ENCODE assay signal across 27 cellular contexts in genomic region chr3:80586338-80586737, GRCh38.
"Had no signal": no experiment of that assay in that cellular context is flagged by ENCODE, and none has a peak within 500 bp of the region (broad histone marks: within the 10 kb centered on the region; RNA-seq: fewer than 3 reads in every experiment).

No MANE protein-coding gene starts in this region.

- FAIRE-seq: small intestine had no signal

- H3K27ac Mint-ChIP-seq: naive thymus-derived CD4-positive, alpha-beta T cell; natural killer cell; nephron; neural progenitor cell; progenitor cell of endocrine pancreas; stimulated activated effector memory CD8-positive, alpha-beta T cell treated with anti-CD3 and anti-CD28 coated beads, Interleukin-12 subunit alpha, Interleukin-12 subunit beta, amount 100 ng/mL, for 72 hours; type B pancreatic cell had no signal

- H3K36me3 Mint-ChIP-seq: naive thymus-derived CD4-positive, alpha-beta T cell; natural killer cell; neural progenitor cell; stimulated activated effector memory CD8-positive, alpha-beta T cell treated with anti-CD3 and anti-CD28 coated beads, Interleukin-12 subunit alpha, Interleukin-12 subunit beta, amount 100 ng/mL, for 72 hours; type B pancreatic cell had no signal

- H3K27me3 ChIP-seq: neural progenitor cell, ovary, sigmoid colon, stomach, thyroid gland, tibial nerve, upper lobe of right lung, uterus had no signal

- H3K4me1 Mint-ChIP-seq: naive thymus-derived CD4-positive, alpha-beta T cell; natural killer cell; nephron; neural progenitor cell; stimulated activated effector memory CD8-positive, alpha-beta T cell treated with anti-CD3 and anti-CD28 coated beads, Interleukin-12 subunit alpha, Interleukin-12 subunit beta, amount 100 ng/mL, for 72 hours had no signal

- H3K4me3 Mint-ChIP-seq: naive thymus-derived CD4-positive, alpha-beta T cell; natural killer cell; nephron; neural progenitor cell; stimulated activated effector memory CD8-positive, alpha-beta T cell treated with anti-CD3 and anti-CD28 coated beads, Interleukin-12 subunit alpha, Interleukin-12 subunit beta, amount 100 ng/mL, for 72 hours; type B pancreatic cell had no signal

- H3K4me3 ChIP-seq: neural progenitor cell, ovary, psoas muscle, sigmoid colon, stomach, thoracic aorta, thyroid gland, tibial nerve, upper lobe of right lung, uterus had no signal

- ATAC-seq: naive thymus-derived CD4-positive, alpha-beta T cell; natural killer cell; psoas muscle; right cardiac atrium; stimulated activated effector memory CD8-positive, alpha-beta T cell treated with anti-CD3 and anti-CD28 coated beads, Interleukin-12 subunit alpha, Interleukin-12 subunit beta, amount 100 ng/mL, for 72 hours; stimulated activated naive CD8-positive, alpha-beta T cell treated with anti-CD3 and anti-CD28 coated beads, Interleukin-15, Interleukin-2, amounts not matched to agents 100 U/mL and 50 U/mL, for 24 hours; upper lobe of right lung had no signal

- H3K79me2 ChIP-seq: parathyroid adenoma had no signal

- DNase-seq: naive thymus-derived CD4-positive, alpha-beta T cell; natural killer cell; occipital lobe; ovary; posterior cingulate gyrus; psoas muscle; right cardiac atrium; sigmoid colon; small intestine; stimulated activated CD4-positive, alpha-beta T cell treated with anti-CD3 and anti-CD28 coated beads, Interleukin-15, amount 100 ng/mL, for 24 hours; stimulated activated CD4-positive, alpha-beta T cell treated with anti-CD3 and anti-CD28 coated beads, Interleukin-2, amount 100 ng/mL, for 24 hours; stimulated activated CD4-positive, alpha-beta T cell treated with anti-CD3 and anti-CD28 coated beads, Interleukin-2, amount 100 ng/mL, for 48 hours; stimulated activated CD4-positive, alpha-beta T cell treated with anti-CD3 and anti-CD28 coated beads, Interleukin-4, amount 100 ng/mL, for 24 hours; stimulated activated naive CD4-positive, alpha-beta T cell; stimulated activated naive CD8-positive, alpha-beta T cell treated with anti-CD3 and anti-CD28 coated beads, Interleukin-15, Interleukin-2, amounts not matched to agents 100 U/mL and 50 U/mL, for 24 hours; stomach; thyroid gland; upper lobe of right lung; uterus had no signal

- H3K9me3 Mint-ChIP-seq: nephron; neural progenitor cell; stimulated activated effector memory CD8-positive, alpha-beta T cell treated with anti-CD3 and anti-CD28 coated beads, Interleukin-12 subunit alpha, Interleukin-12 subunit beta, amount 100 ng/mL, for 72 hours; type B pancreatic cell had no signal

- H3K36me3 ChIP-seq: neural progenitor cell, ovary, sigmoid colon, stomach, thoracic aorta, thyroid gland, tibial nerve, upper lobe of right lung, uterus had no signal

- H3K9ac ChIP-seq: neural progenitor cell, parathyroid adenoma had no signal

- H2AFZ ChIP-seq: neural progenitor cell, parathyroid adenoma had no signal

- H3K9me3 ChIP-seq: ovary, psoas muscle, sigmoid colon, thoracic aorta, thyroid gland, tibial nerve, upper lobe of right lung, uterus had no signal

- H3K27me3 Mint-ChIP-seq: naive thymus-derived CD4-positive, alpha-beta T cell; progenitor cell of endocrine pancreas; type B pancreatic cell had no signal

- H3K4me2 ChIP-seq: neural progenitor cell had no signal

- H3K27ac ChIP-seq: neural progenitor cell, ovary, parathyroid adenoma, psoas muscle, sigmoid colon, stomach, thoracic aorta, thyroid gland, tibial nerve, upper lobe of right lung, uterus had no signal

- H3K4me1 ChIP-seq: parathyroid adenoma, psoas muscle, sigmoid colon, stomach, thyroid gland, tibial nerve, upper lobe of right lung, uterus had no signal
